Comparison of ENCODE assay signal across 1 cellular context in the genomic region with DNA sequence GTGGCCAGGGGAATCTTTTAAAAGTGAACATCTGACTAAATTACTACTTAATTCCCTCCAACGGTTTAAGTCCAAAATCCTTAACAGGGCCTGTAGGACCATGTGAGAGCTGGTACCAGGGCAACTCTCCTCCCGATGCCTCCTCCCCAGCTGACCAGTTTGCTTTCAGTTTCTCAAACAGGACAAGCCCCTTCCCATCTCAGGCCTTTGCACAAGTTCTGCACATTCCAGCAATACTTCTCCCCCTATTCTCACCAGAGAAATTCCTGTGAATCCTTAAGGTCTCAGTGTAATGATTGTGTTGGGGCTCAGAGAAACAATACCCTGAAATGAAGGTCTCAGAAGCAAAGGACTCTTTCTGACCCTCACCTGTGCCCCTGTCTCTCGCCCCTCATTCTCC.
TF ChIP-seq lines count a peak whose summit lies in the region.

No MANE protein-coding gene starts in this region.

TF ChIP-seq in HepG2, 621 proteins besides CTCF, POLR2A, EP300 and RAD21:
- TF ChIP-seq RARA (CRISPR knock-in tag; IDR thresholded peaks at IDR 0.05) = no peak
- TF ChIP-seq ZNF138 (CRISPR knock-in tag; IDR thresholded peaks at IDR 0.05; ENCODE audit: low read depth) = no peak
- TF ChIP-seq ZNF788 (CRISPR knock-in tag; IDR thresholded peaks at IDR 0.05; ENCODE audit: borderline replicate concordance) = no peak
- TF ChIP-seq ZNF501 (CRISPR knock-in tag; IDR thresholded peaks at IDR 0.05) = no peak
- TF ChIP-seq, protein P1, sequence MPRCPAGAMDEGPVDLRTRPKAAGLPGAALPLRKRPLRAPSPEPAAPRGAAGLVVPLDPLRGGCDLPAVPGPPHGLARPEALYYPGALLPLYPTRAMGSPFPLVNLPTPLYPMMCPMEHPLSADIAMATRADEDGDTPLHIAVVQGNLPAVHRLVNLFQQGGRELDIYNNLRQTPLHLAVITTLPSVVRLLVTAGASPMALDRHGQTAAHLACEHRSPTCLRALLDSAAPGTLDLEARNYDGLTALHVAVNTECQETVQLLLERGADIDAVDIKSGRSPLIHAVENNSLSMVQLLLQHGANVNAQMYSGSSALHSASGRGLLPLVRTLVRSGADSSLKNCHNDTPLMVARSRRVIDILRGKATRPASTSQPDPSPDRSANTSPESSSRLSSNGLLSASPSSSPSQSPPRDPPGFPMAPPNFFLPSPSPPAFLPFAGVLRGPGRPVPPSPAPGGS (CRISPR knock-in tag; IDR thresholded peaks at IDR 0.05) = no peak
- TF ChIP-seq SRF (IDR thresholded peaks at IDR 0.05; ENCODE audit: low read depth, low read length) = no peak
- TF ChIP-seq, protein P2, sequence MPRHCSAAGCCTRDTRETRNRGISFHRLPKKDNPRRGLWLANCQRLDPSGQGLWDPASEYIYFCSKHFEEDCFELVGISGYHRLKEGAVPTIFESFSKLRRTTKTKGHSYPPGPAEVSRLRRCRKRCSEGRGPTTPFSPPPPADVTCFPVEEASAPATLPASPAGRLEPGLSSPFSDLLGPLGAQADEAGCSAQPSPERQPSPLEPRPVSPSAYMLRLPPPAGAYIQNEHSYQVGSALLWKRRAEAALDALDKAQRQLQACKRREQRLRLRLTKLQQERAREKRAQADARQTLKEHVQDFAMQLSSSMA (CRISPR knock-in tag; IDR thresholded peaks at IDR 0.05) = no peak
- TF ChIP-seq FOXK2 (IDR thresholded peaks at IDR 0.05) = no peak
- no peak for TF ChIP-seq ZNF230 (CRISPR knock-in tag; IDR thresholded peaks at IDR 0.05)
- TF ChIP-seq, protein P3, sequence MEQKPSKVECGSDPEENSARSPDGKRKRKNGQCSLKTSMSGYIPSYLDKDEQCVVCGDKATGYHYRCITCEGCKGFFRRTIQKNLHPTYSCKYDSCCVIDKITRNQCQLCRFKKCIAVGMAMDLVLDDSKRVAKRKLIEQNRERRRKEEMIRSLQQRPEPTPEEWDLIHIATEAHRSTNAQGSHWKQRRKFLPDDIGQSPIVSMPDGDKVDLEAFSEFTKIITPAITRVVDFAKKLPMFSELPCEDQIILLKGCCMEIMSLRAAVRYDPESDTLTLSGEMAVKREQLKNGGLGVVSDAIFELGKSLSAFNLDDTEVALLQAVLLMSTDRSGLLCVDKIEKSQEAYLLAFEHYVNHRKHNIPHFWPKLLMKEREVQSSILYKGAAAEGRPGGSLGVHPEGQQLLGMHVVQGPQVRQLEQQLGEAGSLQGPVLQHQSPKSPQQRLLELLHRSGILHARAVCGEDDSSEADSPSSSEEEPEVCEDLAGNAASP (CRISPR knock-in tag; IDR thresholded peaks at IDR 0.05; ENCODE audit: borderline replicate concordance) = no peak
- TF ChIP-seq, protein P4, sequence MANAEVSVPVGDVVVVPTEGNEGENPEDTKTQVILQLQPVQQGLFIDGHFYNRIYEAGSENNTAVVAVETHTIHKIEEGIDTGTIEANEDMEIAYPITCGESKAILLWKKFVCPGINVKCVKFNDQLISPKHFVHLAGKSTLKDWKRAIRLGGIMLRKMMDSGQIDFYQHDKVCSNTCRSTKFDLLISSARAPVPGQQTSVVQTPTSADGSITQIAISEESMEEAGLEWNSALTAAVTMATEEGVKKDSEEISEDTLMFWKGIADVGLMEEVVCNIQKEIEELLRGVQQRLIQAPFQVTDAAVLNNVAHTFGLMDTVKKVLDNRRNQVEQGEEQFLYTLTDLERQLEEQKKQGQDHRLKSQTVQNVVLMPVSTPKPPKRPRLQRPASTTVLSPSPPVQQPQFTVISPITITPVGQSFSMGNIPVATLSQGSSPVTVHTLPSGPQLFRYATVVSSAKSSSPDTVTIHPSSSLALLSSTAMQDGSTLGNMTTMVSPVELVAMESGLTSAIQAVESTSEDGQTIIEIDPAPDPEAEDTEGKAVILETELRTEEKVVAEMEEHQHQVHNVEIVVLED (CRISPR knock-in tag; IDR thresholded peaks at IDR 0.05; ENCODE audit: borderline replicate concordance) = no peak
- no peak for TF ChIP-seq ZSCAN9 (CRISPR knock-in tag; IDR thresholded peaks at IDR 0.05; ENCODE audit: borderline replicate concordance)
- TF ChIP-seq ZNF124 (CRISPR knock-in tag; IDR thresholded peaks at IDR 0.05) = no peak
- no peak for TF ChIP-seq ZNF598 (CRISPR knock-in tag; IDR thresholded peaks at IDR 0.05; ENCODE audit: borderline replicate concordance)
- no peak for TF ChIP-seq PHF5A (CRISPR knock-in tag; IDR thresholded peaks at IDR 0.05; ENCODE audit: low read depth, unreplicated experiment)
